ENCODE assay signal across 30 cellular contexts in the genomic region with DNA sequence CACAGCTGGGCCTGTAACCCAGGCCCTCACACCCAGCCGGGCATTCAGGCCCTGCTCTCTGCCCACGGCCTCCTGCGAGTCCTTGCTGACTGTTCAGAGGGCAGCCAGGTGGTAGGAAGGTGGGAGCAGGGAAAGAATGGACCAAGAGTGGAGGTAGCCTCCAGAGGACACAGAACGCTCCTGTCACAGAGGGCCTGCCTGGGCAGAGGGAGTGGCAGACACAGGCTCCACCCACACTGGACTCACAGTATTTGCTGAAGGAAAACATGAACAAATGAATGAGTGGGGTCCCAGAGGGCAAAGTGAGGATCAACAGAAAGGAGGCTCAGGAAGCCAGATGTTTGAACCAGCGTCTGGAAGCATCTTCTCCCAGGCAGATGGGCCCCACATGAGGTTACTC.
"Had no signal": no experiment of that assay in that cellular context is flagged by ENCODE, and none has a peak within 500 bp of the region (broad histone marks: within the 10 kb centered on the region; RNA-seq: fewer than 3 reads in every experiment).

No MANE protein-coding gene starts in this region.

- H3K36me3 Mint-ChIP-seq: immature natural killer cell, memory B cell, natural killer cell had no signal

- H3K27me3 ChIP-seq: pancreas, thyroid gland, vagina had no signal

- H3K4me3 Mint-ChIP-seq: immature natural killer cell; memory B cell; natural killer cell; stimulated activated naive CD8-positive, alpha-beta T cell treated with anti-CD3 and anti-CD28 coated beads, Interleukin-15, amount 100 ng/mL, for 72 hours had no signal

- H3K4me3 ChIP-seq: coronary artery, esophagus squamous epithelium, lower lobe of right lung, pancreas, smooth muscle cell, thyroid gland, vagina had no signal

- H3K9me3 ChIP-seq: esophagus squamous epithelium, lower lobe of right lung, neutrophil, pancreas, thyroid gland, vagina had no signal

- ATAC-seq: left colon; left ventricle myocardium superior; lower lobe of right lung; natural killer cell; pancreas; sciatic nerve; stimulated activated naive CD8-positive, alpha-beta T cell treated with anti-CD3 and anti-CD28 coated beads, Interleukin-15, amount 100 ng/mL, for 72 hours had no signal

- H3K36me3 ChIP-seq: esophagus squamous epithelium, lower lobe of right lung, neutrophil, pancreas, thyroid gland, vagina had no signal

- FAIRE-seq: endometrium, frontal cortex, pancreas had no signal

- H3K4me1 Mint-ChIP-seq: immature natural killer cell had no signal

- H3K27ac Mint-ChIP-seq: immature natural killer cell, memory B cell, natural killer cell had no signal

- H3K4me1 ChIP-seq: esophagus squamous epithelium, lower lobe of right lung, pancreas, thyroid gland, vagina had no signal

- H3K4me2 ChIP-seq: smooth muscle cell had no signal

- DNase-seq: dermis blood vessel endothelial cell; effector memory CD4-positive, alpha-beta T cell; erythroblast; esophagus squamous epithelium; hypothalamus; immature natural killer cell; islet precursor cell; kidney glomerular epithelial cell; left colon; left ventricle myocardium superior; lower lobe of right lung; natural killer cell; retina; stimulated activated CD4-positive, alpha-beta T cell treated with anti-CD3 and anti-CD28 coated beads, Interleukin-12 subunit alpha, Interleukin-12 subunit beta, amount 100 ng/mL, for 4 hours; stimulated activated CD4-positive, alpha-beta T cell treated with anti-CD3 and anti-CD28 coated beads, Interleukin-1b, Interleukin-23, amount 100 ng/mL, for 48 hours; stimulated activated CD4-positive, alpha-beta T cell treated with anti-CD3 and anti-CD28 coated beads, Interleukin-4, amount 100 ng/mL, for 1 hour; stimulated activated CD8-positive, alpha-beta memory T cell treated with anti-CD3 and anti-CD28 coated beads, Interleukin-4, amount 100 ng/mL, for 48 hours; stimulated activated naive CD4-positive, alpha-beta T cell; stimulated activated naive CD8-positive, alpha-beta T cell treated with anti-CD3 and anti-CD28 coated beads, Interleukin-15, amount 100 ng/mL, for 72 hours; thyroid gland; trophoblast cell had no signal

- H3K9me3 Mint-ChIP-seq: immature natural killer cell; memory B cell; natural killer cell; stimulated activated naive CD8-positive, alpha-beta T cell treated with anti-CD3 and anti-CD28 coated beads, Interleukin-15, amount 100 ng/mL, for 72 hours had no signal

- H3K27ac ChIP-seq: coronary artery, esophagus squamous epithelium, lower lobe of right lung, neutrophil, pancreas, thyroid gland, vagina had no signal
